8 cellular contexts compared by ENCODE assay signal in the genomic region with DNA sequence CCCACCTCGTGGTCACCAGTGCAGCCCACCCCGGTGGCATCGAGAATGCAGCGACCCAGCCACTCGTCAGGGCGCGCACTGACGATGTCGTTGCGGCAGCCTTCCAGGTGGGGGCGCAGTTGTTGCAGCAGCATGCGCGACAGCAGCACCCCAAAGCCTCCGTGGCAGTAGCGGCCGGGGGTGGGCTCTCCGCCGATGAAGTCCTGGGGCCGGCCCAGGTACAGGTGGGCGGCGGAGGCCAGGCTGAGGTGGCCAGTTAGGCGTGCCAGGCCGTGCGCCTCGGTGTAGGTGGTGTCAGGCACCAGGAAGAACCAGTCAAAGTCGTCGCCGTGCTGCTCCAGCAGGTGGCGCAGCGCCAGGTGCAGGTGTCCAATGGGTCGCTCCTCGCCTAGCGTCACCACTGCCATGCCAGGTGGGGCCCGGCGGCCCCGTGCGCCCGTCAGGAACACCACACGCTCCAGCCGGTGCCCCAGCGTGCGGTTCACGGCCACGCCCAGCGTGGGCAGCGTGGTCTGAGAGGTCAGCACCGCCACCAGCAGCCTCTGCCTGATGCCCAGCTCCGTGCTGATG. TPM values are rescaled to one million over a fixed set of nuclear protein-coding genes. Genes with fewer than 3 reads are reported as not detected.
DNase-seq lines count a peak whose midpoint lies in the region; ATAC-seq and TF ChIP-seq lines count a peak whose summit lies in the region.

No MANE protein-coding gene starts in this region.

- peak; percentile 47 for ATAC-seq in GM18867 (IDR thresholded peaks at IDR 0.05; ENCODE audit: unreplicated experiment)
- peak; percentile 42 for ATAC-seq in HG03103 (IDR thresholded peaks at IDR 0.05; ENCODE audit: low read depth, unreplicated experiment)
- ATAC-seq in left lung = peak; percentile 58

- peaks cover 0 to 97% of the 10 kb centered on the region in 2 donors for H3K27me3 ChIP-seq in left lung

- no peaks in the 10 kb centered on the region for H3K9me3 ChIP-seq in left lung

- peaks cover 15% of the 10 kb centered on the region for H3K36me3 Mint-ChIP-seq in chondrocyte (ENCODE audit: low read depth)

- intact Hi-C loops in left lung (cut with DNase I) = loop anchor here in 1 of 2 donors (5.0 kb wide), 1 partner anchor 101 kb away; no protein-coding TSS in a partner anchor

- H3K27ac ChIP-seq in left lung = no peak overlapping the region

- H3K4me1 ChIP-seq in left lung = peaks cover 8 to 33% of the 10 kb centered on the region in 2 donors

- H3K4me1 Mint-ChIP-seq in chondrocyte (ENCODE audit: low read depth) = peaks cover 38% of the 10 kb centered on the region

- in situ Hi-C loops in ACHN (cut with HindIII; ENCODE audit: low pct_ligation_motif_present, low pct_unique_long_range_greater_than_20kb, low sequenced_read_pairs) = no loop called here

- TF ChIP-seq CTCF in chondrocyte (IDR thresholded peaks at IDR 0.05) = peak; percentile 100
- peak; percentile 84 to 87 for TF ChIP-seq CTCF in left lung (IDR thresholded peaks at IDR 0.05)

- peak overlapping the region in 1 of 2 donors; percentile 69 for H3K4me3 ChIP-seq in left lung

- peaks cover 0 to 31% of the 10 kb centered on the region in 2 donors for H3K36me3 ChIP-seq in left lung

- H3K27me3 Mint-ChIP-seq in chondrocyte (ENCODE audit: low read depth) = no peaks in the 10 kb centered on the region

- DNase-seq in ACHN (peak; percentile 77), NCI-H2196 (lab: John Stamatoyannopoulos, UW; ENCODE audit: unreplicated experiment) (peak; percentile 87), chondrocyte (ENCODE audit: low spot score) (no peak), left lung (peak; percentile 84 to 93)
- DNase-seq in activated CD4-positive, alpha-beta T cell treated with anti-CD3 and anti-CD28 coated beads for 1 hour = peak; percentile 77
- peak; percentile 64 to 89 (median 68) for DNase-seq in stimulated activated CD4-positive, alpha-beta T cell treated with anti-CD3 and anti-CD28 coated beads, TNF-alpha, amount 100 ng/mL, for 24 hours (ENCODE audit: low read depth in 3 of 3)

- H3K4me3 Mint-ChIP-seq in chondrocyte (ENCODE audit: unreplicated experiment) = peak overlapping the region; percentile 91

- peak overlapping the region; percentile 86 for H3K27ac Mint-ChIP-seq in chondrocyte (ENCODE audit: unreplicated experiment)

- no peaks in the 10 kb centered on the region for H3K9me3 Mint-ChIP-seq in chondrocyte (ENCODE audit: low read depth)

RNA-seq across cellular contexts. Expression of a gene that starts 1.9 kb away (rescaled TPM):
- total RNA-seq in chondrocyte (273 to 276 TPM (median 273 TPM) in 3 replicates), left lung (100 to 1,000 TPM in 1 of 2 donors, 10 to 100 TPM in 1; 61.6 to 114 TPM)

RNA-seq across cellular contexts. Expression of a gene that starts 2.1 kb away (rescaled TPM):
- 3.6 to 6.1 TPM (median 4.8 TPM) in 3 replicates for total RNA-seq in chondrocyte
- 1 to 10 TPM; 2.9 to 3.5 TPM for total RNA-seq in left lung

RNA-seq across cellular contexts. Expression of a gene that starts 27.4 kb away (rescaled TPM):
- 0.15 TPM in 2 of 3 replicates, not detected in the other for total RNA-seq in chondrocyte
- total RNA-seq in left lung = not detected

RNA-seq across cellular contexts. Expression of a gene that starts 29.6 kb away (rescaled TPM):
- total RNA-seq in chondrocyte = 103 to 143 TPM (median 111 TPM) in 3 replicates
- 10 to 100 TPM; 43.4 to 65.0 TPM for total RNA-seq in left lung

RNA-seq across cellular contexts. Expression of a gene that starts 30.4 kb away (rescaled TPM):
- total RNA-seq in chondrocyte = 1.0 to 2.7 TPM (median 1.7 TPM) in 3 replicates
- under 1 TPM; 0.37 to 0.44 TPM for total RNA-seq in left lung
